Comparison of ENCODE assay signal across 1 cellular context in genomic region chr19:32691952-32692726, GRCh38.
TF ChIP-seq lines count a peak whose summit lies in the region.

No MANE protein-coding gene starts in this region.

TF ChIP-seq in HepG2, 621 proteins besides CTCF, POLR2A, EP300 and RAD21 (continued from another document and continues in another):
- TF ChIP-seq HNRNPLL (IDR thresholded peaks at IDR 0.05; ENCODE audit: low read depth, low read length, poor library complexity, severe bottlenecking) (peak; percentile 34), ZNF234 (CRISPR knock-in tag; conservative IDR thresholded peaks at IDR 0.05) (no peak), GABPB1 (CRISPR knock-in tag; IDR thresholded peaks at IDR 0.05) (peak; percentile 74), GABPA (IDR thresholded peaks at IDR 0.05; ENCODE audit: low read depth, low read length) (no peak), GABPA (CRISPR knock-in tag; IDR thresholded peaks at IDR 0.05; ENCODE audit: low read depth) (no peak), SALL1 (CRISPR knock-in tag; IDR thresholded peaks at IDR 0.05) (peak; percentile 32; the same call in 1 of the 2 replicates), ZNF446 (CRISPR knock-in tag; IDR thresholded peaks at IDR 0.05) (peak; percentile 19; the same call in 1 of the 2 replicates), U2AF1 (optimal IDR thresholded peaks at IDR 0.05; ENCODE audit: low read depth, low read length) (no peak), ZNF441 (CRISPR knock-in tag; IDR thresholded peaks at IDR 0.05; ENCODE audit: borderline replicate concordance) (peak; percentile 1; the same call in 1 of the 2 replicates), FLYWCH1 (CRISPR knock-in tag; IDR thresholded peaks at IDR 0.05) (peak; percentile 60; the same call in 1 of the 2 replicates), ZSCAN21 (CRISPR knock-in tag; IDR thresholded peaks at IDR 0.05; ENCODE audit: borderline replicate concordance) (peak; percentile 69; the same call in 1 of the 2 replicates), KDM5A (IDR thresholded peaks at IDR 0.05; ENCODE audit: borderline replicate concordance, low read length) (no peak), ZNF891 (CRISPR knock-in tag; IDR thresholded peaks at IDR 0.05) (no peak), ZNF562 (CRISPR knock-in tag; IDR thresholded peaks at IDR 0.05; ENCODE audit: borderline replicate concordance) (0 out of 2 replicates have a peak, but pooled peaks have one; percentile 54), BRD4 (CRISPR knock-in tag; IDR thresholded peaks at IDR 0.05) (peak; percentile 70), NR3C1 (CRISPR knock-in tag; IDR thresholded peaks at IDR 0.05) (no peak), NR2C2 (CRISPR knock-in tag; IDR thresholded peaks at IDR 0.05; ENCODE audit: borderline replicate concordance) (0 out of 2 replicates have a peak, but pooled peaks have one; percentile 14), NR1H2 (CRISPR knock-in tag; IDR thresholded peaks at IDR 0.05; ENCODE audit: borderline replicate concordance, low read depth) (no peak), ZNF12 (CRISPR knock-in tag; IDR thresholded peaks at IDR 0.05) (no peak), ZNF687 (CRISPR knock-in tag; IDR thresholded peaks at IDR 0.05) (peak; percentile 96), ZNF574 (CRISPR knock-in tag; IDR thresholded peaks at IDR 0.05) (peak; percentile 5; the same call in 1 of the 2 replicates), ZMYM2 (CRISPR knock-in tag; IDR thresholded peaks at IDR 0.05) (0 out of 2 replicates have a peak, but pooled peaks have one; percentile 45), ZNF790 (CRISPR knock-in tag; IDR thresholded peaks at IDR 0.05; ENCODE audit: borderline replicate concordance) (peak; percentile 54; the same call in 1 of the 2 replicates), ZNF616 (CRISPR knock-in tag; IDR thresholded peaks at IDR 0.05; ENCODE audit: low read depth) (peak; percentile 66), NFAT5 (CRISPR knock-in tag; IDR thresholded peaks at IDR 0.05) (0 out of 2 replicates have a peak, but pooled peaks have one; percentile 60), PRDM15 (CRISPR knock-in tag; IDR thresholded peaks at IDR 0.05) (0 out of 2 replicates have a peak, but pooled peaks have one; percentile 28), CREB3 (CRISPR knock-in tag; IDR thresholded peaks at IDR 0.05) (peak; percentile 24; the same call in 1 of the 2 replicates), ZNF768 (CRISPR knock-in tag; IDR thresholded peaks at IDR 0.05) (peak; percentile 21; the same call in 1 of the 2 replicates), ZBTB2 (CRISPR knock-in tag; IDR thresholded peaks at IDR 0.05; ENCODE audit: low read depth) (peak; percentile 46; the same call in 1 of the 2 replicates), ATAD3A (CRISPR knock-in tag; IDR thresholded peaks at IDR 0.05) (no peak), KLF12 (CRISPR knock-in tag; IDR thresholded peaks at IDR 0.05; ENCODE audit: borderline replicate concordance) (peak; percentile 25; the same call in 1 of the 2 replicates), TGIF2 (CRISPR knock-in tag; IDR thresholded peaks at IDR 0.05) (peak; percentile 36; the same call in 1 of the 2 replicates), ZC3H13 (CRISPR knock-in tag; IDR thresholded peaks at IDR 0.05) (peak; percentile 58; the same call in 1 of the 2 replicates), RBFOX2 (IDR thresholded peaks at IDR 0.05; ENCODE audit: low read depth, low read length) (peak; percentile 86), MXD1 (CRISPR knock-in tag; IDR thresholded peaks at IDR 0.05) (peak; percentile 38; the same call in 1 of the 2 replicates), TFDP1 (CRISPR knock-in tag; IDR thresholded peaks at IDR 0.05; ENCODE audit: borderline replicate concordance) (peak; percentile 70), ASH2L (IDR thresholded peaks at IDR 0.05; ENCODE audit: insufficient read length, low read depth, low read length) (peak; percentile 65), ZMYM4 (CRISPR knock-in tag; IDR thresholded peaks at IDR 0.05) (peak; percentile 2; the same call in 1 of the 2 replicates), FOXA3 (CRISPR knock-in tag; IDR thresholded peaks at IDR 0.05) (0 out of 2 replicates have a peak, but pooled peaks have one; percentile 21), ZNF792 (CRISPR knock-in tag; IDR thresholded peaks at IDR 0.05) (no peak), ZNF564 (CRISPR knock-in tag; IDR thresholded peaks at IDR 0.05) (peak; percentile 78; the same call in 1 of the 2 replicates), TP53 (CRISPR knock-in tag; conservative IDR thresholded peaks at IDR 0.05) (no peak)
